Comparison of ENCODE assay signal across 8 cellular contexts in genomic region chr2:201642086-201642578, GRCh38. TPM values are rescaled to one million over a fixed set of nuclear protein-coding genes. Genes with fewer than 3 reads are reported as not detected.
DNase-seq lines count a peak whose midpoint lies in the region; ATAC-seq and TF ChIP-seq lines count a peak whose summit lies in the region.

No MANE protein-coding gene starts in this region.

- intact Hi-C loops in A673 (cut with micrococcal nuclease; ENCODE audit: unreplicated experiment), result loop anchor here (10.0 kb wide), 1 partner anchor 407 kb away; no protein-coding TSS in a partner anchor

- H3K9me3 Mint-ChIP-seq in effector memory CD8-positive, alpha-beta T cell, result no peaks in the 10 kb centered on the region
- no peaks in the 10 kb centered on the region for H3K9me3 Mint-ChIP-seq in naive B cell

- H3K36me3 ChIP-seq in A673 (ENCODE audit: insufficient read depth, low read length, poor library complexity, severe bottlenecking), result no peaks in the 10 kb centered on the region
- H3K36me3 ChIP-seq in OCI-LY1 (ENCODE audit: insufficient read depth, low read length), result no peaks in the 10 kb centered on the region

- BruUV-seq in A673 (replicated peaks; lab: Mats Ljungman, UMichigan), result TSS peak; percentile 78

- ATAC-seq in GM18909 (IDR thresholded peaks at IDR 0.05; ENCODE audit: poor library complexity, unreplicated experiment) (peak; percentile 41), HG03139 (IDR thresholded peaks at IDR 0.05; ENCODE audit: unreplicated experiment) (peak; percentile 37), naive B cell (ENCODE audit: low read depth in 2 of 2) (peak; percentile 34 to 47)
- ATAC-seq in effector memory CD8-positive, alpha-beta T cell (replicated peaks), result peak; percentile 69

- no peaks in the 10 kb centered on the region for H3K79me2 ChIP-seq in OCI-LY1 (ENCODE audit: insufficient read depth, low read length)

- H3K4me2 ChIP-seq in OCI-LY1 (ENCODE audit: low read length), result peak overlapping the region; percentile 64

- H3K9me3 ChIP-seq in A673 (ENCODE audit: low read depth, low read length, poor library complexity, severe bottlenecking) (no peaks in the 10 kb centered on the region), OCI-LY1 (ENCODE audit: low read length) (no peaks in the 10 kb centered on the region)

- H3K27me3 ChIP-seq in A673 (replicated peaks; ENCODE audit: insufficient read depth, low read depth, low read length, poor library complexity) (no peaks in the 10 kb centered on the region), OCI-LY1 (ENCODE audit: insufficient read depth, low read length) (no peaks in the 10 kb centered on the region)

- H3F3A ChIP-seq in OCI-LY1 (ENCODE audit: insufficient read depth, low read length), result no peaks in the 10 kb centered on the region

- H3K36me3 Mint-ChIP-seq in effector memory CD8-positive, alpha-beta T cell (ENCODE audit: insufficient read depth), result peaks cover 14% of the 10 kb centered on the region
- H3K36me3 Mint-ChIP-seq in naive B cell, result no peaks in the 10 kb centered on the region

- POLR2A ChIA-PET in A673 (lab: Charles Lee; ENCODE audit: low non-redundant PET), result no interaction called here

- H3K27ac Mint-ChIP-seq in effector memory CD8-positive, alpha-beta T cell, result peak overlapping the region; percentile 97
- peak overlapping the region; percentile 94 to 99 (median 98) for H3K27ac Mint-ChIP-seq in naive B cell

- peak overlapping the region; percentile 11; the same call in 1 of the 2 replicates for H2AFZ ChIP-seq in OCI-LY1 (ENCODE audit: low read length)

- peak overlapping the region; percentile 46 for H3K9ac ChIP-seq in OCI-LY1 (ENCODE audit: low read length)

- H3K4me1 ChIP-seq in A673 (ENCODE audit: insufficient read depth, low read length, poor library complexity, severe bottlenecking) (peaks cover 16% of the 10 kb centered on the region), OCI-LY1 (ENCODE audit: insufficient read depth, low read length, severe bottlenecking) (peaks cover 14% of the 10 kb centered on the region)

- H3K27me3 Mint-ChIP-seq in effector memory CD8-positive, alpha-beta T cell, result no peaks in the 10 kb centered on the region
- peaks cover 0 to 5% (median 4%) of the 10 kb centered on the region in 3 donors for H3K27me3 Mint-ChIP-seq in naive B cell

- peak overlapping the region; percentile 94 for H3K4me3 Mint-ChIP-seq in effector memory CD8-positive, alpha-beta T cell
- peak overlapping the region; percentile 87 to 99 (median 96) for H3K4me3 Mint-ChIP-seq in naive B cell

- TF ChIP-seq CTCF in A673 (conservative IDR thresholded peaks at IDR 0.05; ENCODE audit: low read depth, low read length) (no peak), OCI-LY1 (IDR thresholded peaks at IDR 0.05; ENCODE audit: low read length) (no peak)

- H3K9me2 ChIP-seq in OCI-LY1 (ENCODE audit: low read depth, low read length), result no peaks in the 10 kb centered on the region

- no peaks in the 10 kb centered on the region for H4K20me1 ChIP-seq in OCI-LY1 (ENCODE audit: insufficient read depth, low read length)

- DNase-seq in A673 (ENCODE audit: low spot score) (no peak), naive B cell (no peak), MV-4-11 (lab: John Stamatoyannopoulos, UW) (no peak)
- no peak for DNase-seq in effector memory CD8-positive, alpha-beta T cell
- DNase-seq in NK-92 treated with Interleukin-12 subunit alpha and Interleukin-12 subunit beta, amount 100 ng/mL, for 24 hours (lab: John Stamatoyannopoulos, UW), result no peak

- CTCF ChIA-PET in A673 (lab: Charles Lee), result no interaction called here

- H3K4me3 ChIP-seq in A673 (ENCODE audit: low read depth, low read length, poor library complexity, severe bottlenecking) (peak overlapping the region; percentile 83), OCI-LY1 (ENCODE audit: low read depth, low read length, poor library complexity, severe bottlenecking) (peak overlapping the region; percentile 73)

- peak overlapping the region; percentile 84 for H3K27ac ChIP-seq in A673 (ENCODE audit: low read depth, low read length, poor library complexity, severe bottlenecking)
- H3K27ac ChIP-seq in OCI-LY1 (ENCODE audit: low read depth, low read length, poor library complexity, severe bottlenecking), result no peak overlapping the region

- H3K4me1 Mint-ChIP-seq in effector memory CD8-positive, alpha-beta T cell (ENCODE audit: low read depth in 2 of 2), result peaks cover 6 to 8% of the 10 kb centered on the region in 2 donors
- H3K4me1 Mint-ChIP-seq in naive B cell, result peaks cover 5 to 10% (median 7%) of the 10 kb centered on the region in 3 donors

RNA-seq across cellular contexts. Expression of gene TMEM237, which starts 1.2 kb away (rescaled TPM):
- 66.8 and 70.4 TPM in 2 replicates for total RNA-seq in A673 (2021)
- polyA plus RNA-seq in naive B cell (ENCODE audit: low read depth in 6 of 6), result 1 to 10 TPM; 1.9 to 4.7 (median 2.5) TPM

RNA-seq across cellular contexts. Expression of gene MPP4, which starts 56.3 kb away (rescaled TPM):
- total RNA-seq in A673 (2021), result 1.0 and 1.6 TPM in 2 replicates
- polyA plus RNA-seq in naive B cell (ENCODE audit: low read depth in 6 of 6), result not detected
